In genomic region chr2:15708865-15709820, GRCh38 we compare ENCODE assay signal across 12 cellular contexts.
"Had no signal": no experiment of that assay in that cellular context is flagged by ENCODE, and none has a peak within 500 bp of the region (broad histone marks: within the 10 kb centered on the region; RNA-seq: fewer than 3 reads in every experiment).

No MANE protein-coding gene starts in this region.

- H3K9me3 ChIP-seq: pancreas, SJCRH30, suprapubic skin, upper lobe of left lung had no signal

- H3K4me3 ChIP-seq: hepatocyte, pancreas, SJCRH30, suprapubic skin, upper lobe of left lung had no signal

- H3K27me3 ChIP-seq: hepatocyte, pancreas, SJCRH30, suprapubic skin, upper lobe of left lung had no signal

- H3K27ac ChIP-seq: hepatocyte, pancreas, SJCRH30, suprapubic skin, upper lobe of left lung had no signal

- DNase-seq: activated CD4-positive, alpha-beta T cell treated with anti-CD3 and anti-CD28 coated beads, Interleukin-2, amount 50 U/mL, for 48 hours; activated CD4-positive, CD25-positive, alpha-beta regulatory T cell treated with anti-CD3 and anti-CD28 coated beads, Interleukin-2, amount 50 U/mL, for 72 hours; activated gamma-delta T cell; activated T-cell treated with anti-CD3 and anti-CD28 coated beads, Interleukin-2, amount 50 U/mL, for 4 hours; SJCRH30; stimulated activated CD4-positive, alpha-beta T cell treated with anti-CD3 and anti-CD28 coated beads, Interleukin-1b, Interleukin-23, amount 100 ng/mL, for 48 hours; stimulated activated naive CD4-positive, alpha-beta T cell; SW 1271; upper lobe of left lung had no signal

- H3K36me3 ChIP-seq: pancreas, SJCRH30, suprapubic skin, upper lobe of left lung had no signal

- ATAC-seq: activated T-cell treated with anti-CD3 and anti-CD28 coated beads, Interleukin-2, amount 50 U/mL, for 4 hours; pancreas had no signal

- H3K4me1 ChIP-seq: pancreas, suprapubic skin had no signal
